In genomic region chr7:150564045-150564444, GRCh38 we compare ENCODE assay signal across 1 cellular context.
TF ChIP-seq lines count a peak whose summit lies in the region.

No MANE protein-coding gene starts in this region.

TF ChIP-seq in endothelial cell of umbilical vein, 7 proteins besides CTCF, POLR2A, EP300 and RAD21:
- TF ChIP-seq EZH2 (IDR thresholded peaks at IDR 0.05; ENCODE audit: borderline replicate concordance, low read depth, low read length, severe bottlenecking) (no peak), POLR2AphosphoS5 (IDR thresholded peaks at IDR 0.05; ENCODE audit: insufficient read depth, low read depth, low read length) (no peak), FOS (IDR thresholded peaks at IDR 0.05; ENCODE audit: borderline replicate concordance, insufficient read depth, low read length) (no peak), GATA2 (IDR thresholded peaks at IDR 0.05; ENCODE audit: insufficient read depth, insufficient read length, low read depth, low read length) (no peak), MAX (IDR thresholded peaks at IDR 0.05; ENCODE audit: insufficient read depth, insufficient read length) (no peak), MYC (IDR thresholded peaks at IDR 0.05; ENCODE audit: low read depth, low read length) (no peak), JUN (IDR thresholded peaks at IDR 0.05; ENCODE audit: borderline replicate concordance, insufficient read depth, insufficient read length, low read depth) (no peak)
